ENCODE assay signal across 22 cellular contexts in genomic region chr7:134541-134940, GRCh38. TPM values are rescaled to one million over a fixed set of nuclear protein-coding genes. Genes with fewer than 3 reads are reported as not detected.
"Had no signal": no experiment of that assay in that cellular context is flagged by ENCODE, and none has a peak within 500 bp of the region (broad histone marks: within the 10 kb centered on the region; RNA-seq: fewer than 3 reads in every experiment).

No MANE protein-coding gene starts in this region.

- H3K9me3 ChIP-seq: SJSA1 had no signal

- H3K4me3 ChIP-seq: SJSA1, SK-N-MC had no signal

- DNase-seq: KBM-7, MV-4-11, NCI-H1048, NCI-H1105, NCI-H1417, NCI-H1436 treated with DMSO at 0.1 percent for 48 hours, NCI-H1694, NCI-H1930, NCI-H2081, NCI-H2107, NCI-H226, NCI-H446, NCI-H510A, NCI-H524 treated with DMSO at 0.1 percent for 48 hours, NCI-H69, NCI-H774, Right ventricle myocardium superior, RPMI8226, SIG-M5 had no signal

- H3K27me3 ChIP-seq: SJSA1 had no signal

- H3K27ac ChIP-seq: SJSA1, SK-N-MC had no signal

- H3K36me3 ChIP-seq: SJSA1 had no signal

RNA-seq across cellular contexts. Expression of gene FAM20C, which starts 57.8 kb away (rescaled TPM):
- total RNA-seq: HT-29 had no signal
